In the genomic region with DNA sequence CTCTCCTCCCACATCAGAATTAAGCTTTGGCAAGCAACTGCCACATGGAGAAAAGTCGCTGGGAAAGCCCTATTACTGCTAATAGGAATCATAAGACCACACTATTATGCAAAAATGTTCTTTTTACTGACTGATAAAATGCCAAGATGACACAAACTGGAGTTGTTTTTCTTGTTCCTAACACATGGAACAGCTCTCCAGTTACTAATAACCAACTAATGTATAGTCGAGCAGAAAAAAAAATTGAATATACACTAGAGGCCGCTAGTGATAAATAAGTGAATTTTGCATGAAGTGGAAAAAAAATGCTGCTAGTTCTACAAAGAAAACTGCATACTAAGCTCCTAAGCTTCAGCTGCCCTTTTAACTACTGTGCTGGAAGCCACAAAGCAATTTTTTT, we compare ENCODE assay signal across 10 cellular contexts.
DNase-seq lines count a peak whose midpoint lies in the region; ATAC-seq, FAIRE-seq and TF ChIP-seq lines count a peak whose summit lies in the region.
"Had no signal": no experiment of that assay in that cellular context is flagged by ENCODE, and none has a peak within 500 bp of the region (broad histone marks: within the 10 kb centered on the region; RNA-seq: fewer than 3 reads in every experiment).

No MANE protein-coding gene starts in this region.

- H3F3A ChIP-seq in PC-3 (ENCODE audit: low read length, unreplicated experiment) = no peaks in the 10 kb centered on the region

- under 1% methylated on average over 3 of the region's 3 CpGs for WGBS in A549 (ENCODE audit: missing lambda C conversion rate)
- 81 to 86% methylated on average over 1 to 3 of the region's 3 CpGs for WGBS in endodermal cell (ENCODE audit: insufficient coverage in 1 of 2, insufficient read length in 1 of 2), 2 experiments

- H3K4me3 ChIP-seq in A549 (no peak overlapping the region), PC-3 (ENCODE audit: low read length) (no peak overlapping the region), endodermal cell (ENCODE audit: low read length) (no peak overlapping the region)
- H3K4me3 ChIP-seq: psoas muscle had no signal

- TF ChIP-seq EP300 in A549 (IDR thresholded peaks at IDR 0.05) = no peak

- H3K4me1 Mint-ChIP-seq in endodermal cell = no peaks in the 10 kb centered on the region
- H3K4me1 Mint-ChIP-seq: activated naive CD4-positive, alpha-beta T cell treated with anti-CD3 and anti-CD28 coated beads, Interleukin-2, amount 50 U/mL, for 24 hours had no signal

- H2AFZ ChIP-seq in PC-3 (ENCODE audit: low read length) = no peak overlapping the region

- TF ChIP-seq POLR2A in A549 (IDR thresholded peaks at IDR 0.05; ENCODE audit: low read length) = no peak

- no peaks in the 10 kb centered on the region for H3K36me3 ChIP-seq in PC-3 (ENCODE audit: low read depth, low read length)
- no peaks in the 10 kb centered on the region for H3K36me3 ChIP-seq in endodermal cell (ENCODE audit: control insufficient read depth, insufficient read depth, low read length)

- CTCF ChIA-PET in A549 (lab: Yijun Ruan, JAX) = interaction anchor here (0.6 to 1.4 kb wide), 3 partner anchors 12 to 311 kb away, joined by 3 to 4 read pairs (median 3); no protein-coding TSS in a partner anchor
- CTCF ChIA-PET in PC-3 (lab: Charles Lee) = interaction anchor here (0.6 to 0.9 kb wide), 4 partner anchors 16 to 216 kb away, joined by 3 to 5 read pairs (median 3); no protein-coding TSS in a partner anchor

- H3K36me3 Mint-ChIP-seq in endodermal cell (ENCODE audit: low read depth) = no peaks in the 10 kb centered on the region

- no peak overlapping the region for H3K27ac Mint-ChIP-seq in endodermal cell
- H3K27ac Mint-ChIP-seq: activated naive CD4-positive, alpha-beta T cell treated with anti-CD3 and anti-CD28 coated beads, Interleukin-2, amount 50 U/mL, for 24 hours had no signal

- TF ChIP-seq CTCF in A549 (IDR thresholded peaks at IDR 0.05) (peak; percentile 20; the same call in 2 of the 3 replicates), PC-3 (conservative IDR thresholded peaks at IDR 0.05; ENCODE audit: low read depth, low read length) (peak; percentile 62; the same call in 1 of the 2 replicates), endodermal cell (conservative IDR thresholded peaks at IDR 0.05) (no peak)

- no peaks in the 10 kb centered on the region for H3K27me3 ChIP-seq in PC-3 (ENCODE audit: low read length)
- no peaks in the 10 kb centered on the region for H3K27me3 ChIP-seq in endodermal cell (ENCODE audit: control insufficient read depth, insufficient read depth, low read length, poor library complexity, severe bottlenecking)

- FAIRE-seq in A549 (lab: Jason Lieb, UNC) = no peak

- H4K20me1 ChIP-seq in PC-3 (ENCODE audit: low read length) = no peaks in the 10 kb centered on the region

- no peaks in the 10 kb centered on the region for H3K79me2 ChIP-seq in PC-3 (ENCODE audit: low read length)

- H3K4me2 ChIP-seq in A549 = no peak overlapping the region
- H3K4me2 ChIP-seq in PC-3 (ENCODE audit: low read length) = no peak overlapping the region

- POLR2A ChIA-PET in A549 (lab: Yijun Ruan, JAX) = no interaction called here
- POLR2A ChIA-PET in PC-3 (lab: Charles Lee; ENCODE audit: unreplicated experiment) = no interaction called here

- H3K9ac ChIP-seq in PC-3 (ENCODE audit: low read length) (no peak overlapping the region), endodermal cell (ENCODE audit: extremely low read depth, low read length, poor library complexity, severe bottlenecking) (no peak overlapping the region)

- no peaks in the 10 kb centered on the region for H3K27me3 Mint-ChIP-seq in endodermal cell (ENCODE audit: insufficient read depth)
- H3K27me3 Mint-ChIP-seq: activated naive CD4-positive, alpha-beta T cell treated with anti-CD3 and anti-CD28 coated beads, Interleukin-2, amount 50 U/mL, for 24 hours had no signal

- H3K9me3 Mint-ChIP-seq in endodermal cell = peaks cover under 1% of the 10 kb centered on the region
- H3K9me3 Mint-ChIP-seq: activated naive CD4-positive, alpha-beta T cell treated with anti-CD3 and anti-CD28 coated beads, Interleukin-2, amount 50 U/mL, for 24 hours had no signal

- ATAC-seq in A549 = no peak
- peak; percentile 61 for ATAC-seq in GM19351 (IDR thresholded peaks at IDR 0.05; ENCODE audit: unreplicated experiment)
- ATAC-seq in PC-3 = peak; percentile 57
- no peak for ATAC-seq in GM21390 (IDR thresholded peaks at IDR 0.05; ENCODE audit: unreplicated experiment)
- no peak for ATAC-seq in GM21786 (IDR thresholded peaks at IDR 0.05; ENCODE audit: unreplicated experiment)
- ATAC-seq: psoas muscle had no signal

- H3K4me1 ChIP-seq in A549 = no peaks in the 10 kb centered on the region
- H3K4me1 ChIP-seq in PC-3 (ENCODE audit: insufficient read depth, low read length) = no peaks in the 10 kb centered on the region
- no peaks in the 10 kb centered on the region for H3K4me1 ChIP-seq in endodermal cell (ENCODE audit: control insufficient read depth, insufficient read depth, low read length)
- H3K4me1 ChIP-seq: psoas muscle had no signal

- H3K9me3 ChIP-seq in A549 (no peaks in the 10 kb centered on the region), PC-3 (ENCODE audit: low read length) (no peaks in the 10 kb centered on the region), endodermal cell (ENCODE audit: control insufficient read depth, low read length) (no peaks in the 10 kb centered on the region)
- H3K9me3 ChIP-seq: psoas muscle had no signal

- H3K27ac ChIP-seq in A549 = no peak overlapping the region
- H3K27ac ChIP-seq in PC-3 (ENCODE audit: low read length) = no peak overlapping the region
- no peak overlapping the region for H3K27ac ChIP-seq in endodermal cell (ENCODE audit: low read depth, low read length)
- H3K27ac ChIP-seq: psoas muscle had no signal

- intact Hi-C loops in PC-3 (cut with micrococcal nuclease) = loop anchor here (1.0 to 10.0 kb wide), 3 partner anchors 117 to 185 kb away; no protein-coding TSS in a partner anchor

- DNase-seq in A549 (ENCODE audit: low read depth in 1 of 2, low spot score in 1 of 2) (no peak), PC-3 (peak; percentile 48), fibroblast of the conjunctiva (ENCODE audit: low read depth) (peak; percentile 49), endodermal cell (no peak), cortex of kidney (lab: John Stamatoyannopoulos, UW) (no peak)
- DNase-seq: psoas muscle had no signal

- no peak overlapping the region for H3K4me3 Mint-ChIP-seq in endodermal cell
- H3K4me3 Mint-ChIP-seq: activated naive CD4-positive, alpha-beta T cell treated with anti-CD3 and anti-CD28 coated beads, Interleukin-2, amount 50 U/mL, for 24 hours had no signal

- BruUV-seq in PC-3 (replicated peaks; lab: Mats Ljungman, UMichigan) = no TSS peak

- no peaks in the 10 kb centered on the region for H3K9me2 ChIP-seq in PC-3 (replicated peaks; ENCODE audit: low read length)

- peak in 1 of 2 experiments; percentile 16; a peak in 1 of 5 replicates for TF ChIP-seq RAD21 in A549 (conservative IDR thresholded peaks at IDR 0.05 in 1 of 2, IDR thresholded peaks at IDR 0.05 in 1 of 2)

TF ChIP-seq in A549, 52 proteins besides CTCF, POLR2A, EP300 and RAD21:
- TF ChIP-seq CBX8 (IDR thresholded peaks at IDR 0.05) = no peak
- no peak for TF ChIP-seq EHMT2 (IDR thresholded peaks at IDR 0.05; ENCODE audit: low read depth)
- TF ChIP-seq RFX5 (IDR thresholded peaks at IDR 0.05) = no peak
- TF ChIP-seq CHD2 (IDR thresholded peaks at IDR 0.05; ENCODE audit: low read length, partially characterized antibody) = no peak
- no peak for TF ChIP-seq ZC3H11A (IDR thresholded peaks at IDR 0.05)
- TF ChIP-seq CHD4 (IDR thresholded peaks at IDR 0.05; ENCODE audit: borderline replicate concordance) = no peak

Comparison
In these comparisons a context has a peak if more than half of its experiments do, and no peak if none do; other contexts are left out.
1. ATAC-seq: peak in GM19351 (single experiment) and PC-3 (single experiment); none in A549 (0 of 2), GM21390 (single experiment) and GM21786 (single experiment).
2. DNase-seq: peak in PC-3 (single experiment) and fibroblast of the conjunctiva (single experiment); none in A549 (0 of 2), endodermal cell (single experiment) and cortex of kidney (single experiment).